9 cellular contexts compared by ENCODE assay signal in genomic region chr16:67349172-67349571, GRCh38. TPM values are rescaled to one million over a fixed set of nuclear protein-coding genes. Genes with fewer than 3 reads are reported as not detected.
DNase-seq lines count a peak whose midpoint lies in the region; ATAC-seq, FAIRE-seq and TF ChIP-seq lines count a peak whose summit lies in the region.
"Had no signal": no experiment of that assay in that cellular context is flagged by ENCODE, and none has a peak within 500 bp of the region (broad histone marks: within the 10 kb centered on the region; RNA-seq: fewer than 3 reads in every experiment).

No MANE protein-coding gene starts in this region.

- no peaks in the 10 kb centered on the region for H3K4me1 Mint-ChIP-seq in activated CD4-positive, alpha-beta T cell treated with anti-CD3 and anti-CD28 coated beads, Interleukin-2, amount 10 ng/mL, durations not matched to agents 7 days and 5 days

- peaks cover 2% of the 10 kb centered on the region for H3K27me3 ChIP-seq in bronchial epithelial cell (ENCODE audit: control insufficient read depth, insufficient read depth, low read length)
- no peaks in the 10 kb centered on the region for H3K27me3 ChIP-seq in psoas muscle (ENCODE audit: insufficient read depth in 3 of 3, low read length in 2 of 3)

- no peak overlapping the region for H3K27ac ChIP-seq in psoas muscle

- H3K36me3 ChIP-seq in bronchial epithelial cell (ENCODE audit: control insufficient read depth, insufficient read depth, low read length) = no peaks in the 10 kb centered on the region
- H3K36me3 ChIP-seq in psoas muscle (ENCODE audit: insufficient read depth in 1 of 2, low read depth in 1 of 2) = no peaks in the 10 kb centered on the region

- no peak overlapping the region for H3K4me3 Mint-ChIP-seq in activated CD4-positive, alpha-beta T cell treated with anti-CD3 and anti-CD28 coated beads, Interleukin-2, amount 10 ng/mL, durations not matched to agents 7 days and 5 days

- intact Hi-C loops in psoas muscle (cut with DNase I) = loop anchor here in 1 of 2 donors (2.0 kb wide), 1 partner anchor 68 kb away; the partner anchor contains the start of gene ZDHHC1

- peaks cover 23% of the 10 kb centered on the region for H3K27me3 Mint-ChIP-seq in activated CD4-positive, alpha-beta T cell treated with anti-CD3 and anti-CD28 coated beads, Interleukin-2, amount 10 ng/mL, durations not matched to agents 7 days and 5 days

- H3K27ac Mint-ChIP-seq in activated CD4-positive, alpha-beta T cell treated with anti-CD3 and anti-CD28 coated beads, Interleukin-2, amount 10 ng/mL, durations not matched to agents 7 days and 5 days = no peak overlapping the region

- peak; percentile 27 for TF ChIP-seq CTCF in bronchial epithelial cell (IDR thresholded peaks at IDR 0.05; ENCODE audit: insufficient read depth, low read length, severe bottlenecking)
- peak; percentile 54 for TF ChIP-seq CTCF in psoas muscle (IDR thresholded peaks at IDR 0.05)

- no peak for FAIRE-seq in bronchial epithelial cell (lab: Jason Lieb, UNC)
- FAIRE-seq: A204.1 had no signal

- no peaks in the 10 kb centered on the region for H3K4me1 ChIP-seq in psoas muscle

- H3K4me3 ChIP-seq in bronchial epithelial cell (ENCODE audit: low read depth, low read length) (no peak overlapping the region), psoas muscle (no peak overlapping the region)

- CTCF ChIA-PET in activated CD4-positive, alpha-beta T cell treated with anti-CD3 and anti-CD28 coated beads, Interleukin-2, amount 10 ng/mL, durations not matched to agents 7 days and 5 days (lab: Charles Lee) = interaction anchor here (0.8 to 1.0 kb wide), 2 partner anchors 11 to 57 kb away, joined by 3 read pairs; no protein-coding TSS in a partner anchor

- POLR2A ChIA-PET in activated CD4-positive, alpha-beta T cell treated with anti-CD3 and anti-CD28 coated beads, Interleukin-2, amount 10 ng/mL, durations not matched to agents 7 days and 5 days (lab: Charles Lee) = interaction anchor here (0.6 kb wide), 1 partner anchor 762 kb away, joined by 4 read pairs; no protein-coding TSS in a partner anchor

- DNase-seq in NCI-H1417 (lab: John Stamatoyannopoulos, UW) (peak; percentile 16 to 70 (median 48)), NCI-H1417 treated with DMSO at 0.1 percent for 48 hours (lab: John Stamatoyannopoulos, UW) (no peak), NCI-H146 treated with DMSO at 0.1 percent for 48 hours (lab: John Stamatoyannopoulos, UW; ENCODE audit: unreplicated experiment) (peak; percentile 64), bronchial epithelial cell (ENCODE audit: low read depth) (peak; percentile 58), psoas muscle (no peak), hepatic stellate cell (ENCODE audit: low spot score) (no peak)
- DNase-seq in activated CD4-positive, alpha-beta T cell treated with anti-CD3 and anti-CD28 coated beads, Interleukin-2, amount 10 ng/mL, durations not matched to agents 7 days and 5 days = no peak

- no peaks in the 10 kb centered on the region for H3K9me3 ChIP-seq in psoas muscle

- ATAC-seq in psoas muscle (peak in 2 of 4 donors; percentile 56 to 71), HG03139 (IDR thresholded peaks at IDR 0.05; ENCODE audit: unreplicated experiment) (no peak)

- H3K36me3 Mint-ChIP-seq in activated CD4-positive, alpha-beta T cell treated with anti-CD3 and anti-CD28 coated beads, Interleukin-2, amount 10 ng/mL, durations not matched to agents 7 days and 5 days (ENCODE audit: low read depth) = no peaks in the 10 kb centered on the region

- H3K9me3 Mint-ChIP-seq in activated CD4-positive, alpha-beta T cell treated with anti-CD3 and anti-CD28 coated beads, Interleukin-2, amount 10 ng/mL, durations not matched to agents 7 days and 5 days = no peaks in the 10 kb centered on the region

RNA-seq across cellular contexts. Expression of gene LRRC36, which starts 22.6 kb away (rescaled TPM):
- total RNA-seq in bronchial epithelial cell = not detected in 2 replicates
- total RNA-seq in psoas muscle = not detected
- polyA plus RNA-seq in psoas muscle = under 1 TPM; 0.06 to 0.25 (median 0.11) TPM
- total RNA-seq in activated CD4-positive, alpha-beta T cell treated with anti-CD3 and anti-CD28 coated beads, Interleukin-2, amount 10 ng/mL, durations not matched to agents 7 days and 5 days = not detected

RNA-seq across cellular contexts. Expression of gene KCTD19, which starts 22.6 kb away (rescaled TPM):
- not detected in 2 replicates for total RNA-seq in bronchial epithelial cell
- not detected for total RNA-seq in psoas muscle
- under 1 TPM in 1 of 3 donors, not detected in 2; 0.03 TPM for polyA plus RNA-seq in psoas muscle
- not detected for total RNA-seq in activated CD4-positive, alpha-beta T cell treated with anti-CD3 and anti-CD28 coated beads, Interleukin-2, amount 10 ng/mL, durations not matched to agents 7 days and 5 days

RNA-seq across cellular contexts. Expression of gene TPPP3, which starts 44.1 kb away (rescaled TPM):
- 0.13 TPM in 1 of 2 replicates, not detected in the other for total RNA-seq in bronchial epithelial cell
- total RNA-seq in psoas muscle = 10 to 100 TPM; 14.8 to 36.4 (median 25.7) TPM
- 10 to 100 TPM in 2 of 3 donors, 1 to 10 TPM in 1; 5.3 to 21.4 (median 17.0) TPM for polyA plus RNA-seq in psoas muscle
- total RNA-seq in activated CD4-positive, alpha-beta T cell treated with anti-CD3 and anti-CD28 coated beads, Interleukin-2, amount 10 ng/mL, durations not matched to agents 7 days and 5 days = not detected

Comparison
In these comparisons a context has a peak if more than half of its experiments do, and no peak if none do; other contexts are left out.
1. DNase-seq: peak in NCI-H1417 (3 of 3), NCI-H146 treated with DMSO at 0.1 percent for 48 hours (single experiment) and bronchial epithelial cell (single experiment); none in NCI-H1417 treated with DMSO at 0.1 percent for 48 hours (single experiment), psoas muscle (0 of 2), activated CD4-positive, alpha-beta T cell treated with anti-CD3 and anti-CD28 coated beads, Interleukin-2, amount 10 ng/mL, durations not matched to agents 7 days and 5 days (single experiment) and hepatic stellate cell (single experiment).
2. RNA of gene TPPP3, which starts 44.1 kb away (total RNA-seq): 14.8 to 36.4 TPM in psoas muscle; 0.13 TPM in bronchial epithelial cell and not detected in activated CD4-positive, alpha-beta T cell treated with anti-CD3 and anti-CD28 coated beads, Interleukin-2, amount 10 ng/mL, durations not matched to agents 7 days and 5 days; every median in the first group is over 10 times any median in the second.